Comparison of ENCODE assay signal across 2 cellular contexts in the genomic region with DNA sequence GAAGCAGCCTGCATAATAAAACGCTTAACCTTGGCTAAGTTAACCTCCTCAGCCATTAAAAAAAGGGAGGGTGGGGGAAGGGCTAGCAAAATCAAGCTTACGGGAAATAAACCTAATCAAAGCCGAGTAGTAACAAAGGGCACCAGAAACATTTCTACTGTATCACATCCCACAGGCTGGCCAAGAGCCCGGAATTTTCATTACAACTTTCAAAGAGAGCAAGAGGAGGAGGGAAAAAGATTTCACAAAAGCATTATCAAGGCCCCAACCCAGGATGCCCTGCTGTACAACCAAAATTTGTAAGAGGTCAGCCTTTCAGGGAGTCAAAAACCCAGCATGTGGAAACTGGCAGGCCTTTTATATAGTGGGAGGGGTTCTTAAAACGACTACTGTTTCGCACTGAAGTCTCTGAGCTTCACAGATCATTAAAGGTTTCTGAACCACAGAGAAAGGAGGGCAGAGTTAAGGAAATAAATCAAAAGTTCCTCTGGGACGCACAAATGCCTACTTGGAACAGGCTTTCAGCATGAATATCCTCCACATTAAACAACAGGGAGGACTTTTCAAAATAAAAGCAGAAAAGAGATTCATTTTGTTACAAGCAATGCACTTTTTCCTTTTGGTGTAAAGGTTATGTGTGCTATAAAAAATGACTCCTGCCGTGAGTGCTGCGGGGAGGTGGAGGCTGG.
A peak's percentile ranks its signal among the peaks of the same experiment; 100 is the strongest.
TF ChIP-seq lines count a peak whose summit lies in the region.

No MANE protein-coding gene starts in this region.

TF ChIP-seq in liver, 16 proteins besides CTCF, POLR2A, EP300 and RAD21 (continued from another document):
- TF ChIP-seq, protein P1, sequence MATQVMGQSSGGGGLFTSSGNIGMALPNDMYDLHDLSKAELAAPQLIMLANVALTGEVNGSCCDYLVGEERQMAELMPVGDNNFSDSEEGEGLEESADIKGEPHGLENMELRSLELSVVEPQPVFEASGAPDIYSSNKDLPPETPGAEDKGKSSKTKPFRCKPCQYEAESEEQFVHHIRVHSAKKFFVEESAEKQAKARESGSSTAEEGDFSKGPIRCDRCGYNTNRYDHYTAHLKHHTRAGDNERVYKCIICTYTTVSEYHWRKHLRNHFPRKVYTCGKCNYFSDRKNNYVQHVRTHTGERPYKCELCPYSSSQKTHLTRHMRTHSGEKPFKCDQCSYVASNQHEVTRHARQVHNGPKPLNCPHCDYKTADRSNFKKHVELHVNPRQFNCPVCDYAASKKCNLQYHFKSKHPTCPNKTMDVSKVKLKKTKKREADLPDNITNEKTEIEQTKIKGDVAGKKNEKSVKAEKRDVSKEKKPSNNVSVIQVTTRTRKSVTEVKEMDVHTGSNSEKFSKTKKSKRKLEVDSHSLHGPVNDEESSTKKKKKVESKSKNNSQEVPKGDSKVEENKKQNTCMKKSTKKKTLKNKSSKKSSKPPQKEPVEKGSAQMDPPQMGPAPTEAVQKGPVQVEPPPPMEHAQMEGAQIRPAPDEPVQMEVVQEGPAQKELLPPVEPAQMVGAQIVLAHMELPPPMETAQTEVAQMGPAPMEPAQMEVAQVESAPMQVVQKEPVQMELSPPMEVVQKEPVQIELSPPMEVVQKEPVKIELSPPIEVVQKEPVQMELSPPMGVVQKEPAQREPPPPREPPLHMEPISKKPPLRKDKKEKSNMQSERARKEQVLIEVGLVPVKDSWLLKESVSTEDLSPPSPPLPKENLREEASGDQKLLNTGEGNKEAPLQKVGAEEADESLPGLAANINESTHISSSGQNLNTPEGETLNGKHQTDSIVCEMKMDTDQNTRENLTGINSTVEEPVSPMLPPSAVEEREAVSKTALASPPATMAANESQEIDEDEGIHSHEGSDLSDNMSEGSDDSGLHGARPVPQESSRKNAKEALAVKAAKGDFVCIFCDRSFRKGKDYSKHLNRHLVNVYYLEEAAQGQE (IDR thresholded peaks at IDR 0.05) = peak; percentile 83
- TF ChIP-seq TAF1 (conservative IDR thresholded peaks at IDR 0.05) = no peak
- peak; percentile 92 to 93 for TF ChIP-seq RXRA (IDR thresholded peaks at IDR 0.05)
- TF ChIP-seq FOXA1 (IDR thresholded peaks at IDR 0.05) = peak; percentile 13
- peak in 1 of 2 donors; percentile 70 for TF ChIP-seq EGR1 (IDR thresholded peaks at IDR 0.05; ENCODE audit: low read depth in 2 of 2)
- peak; percentile 93 for TF ChIP-seq NR2F2 (IDR thresholded peaks at IDR 0.05)
- TF ChIP-seq, protein P2, sequence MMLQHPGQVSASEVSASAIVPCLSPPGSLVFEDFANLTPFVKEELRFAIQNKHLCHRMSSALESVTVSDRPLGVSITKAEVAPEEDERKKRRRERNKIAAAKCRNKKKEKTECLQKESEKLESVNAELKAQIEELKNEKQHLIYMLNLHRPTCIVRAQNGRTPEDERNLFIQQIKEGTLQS (IDR thresholded peaks at IDR 0.05) = no peak
- TF ChIP-seq HNF4A (conservative IDR thresholded peaks at IDR 0.05) = peak; percentile 68 to 78
- TF ChIP-seq, protein P3, sequence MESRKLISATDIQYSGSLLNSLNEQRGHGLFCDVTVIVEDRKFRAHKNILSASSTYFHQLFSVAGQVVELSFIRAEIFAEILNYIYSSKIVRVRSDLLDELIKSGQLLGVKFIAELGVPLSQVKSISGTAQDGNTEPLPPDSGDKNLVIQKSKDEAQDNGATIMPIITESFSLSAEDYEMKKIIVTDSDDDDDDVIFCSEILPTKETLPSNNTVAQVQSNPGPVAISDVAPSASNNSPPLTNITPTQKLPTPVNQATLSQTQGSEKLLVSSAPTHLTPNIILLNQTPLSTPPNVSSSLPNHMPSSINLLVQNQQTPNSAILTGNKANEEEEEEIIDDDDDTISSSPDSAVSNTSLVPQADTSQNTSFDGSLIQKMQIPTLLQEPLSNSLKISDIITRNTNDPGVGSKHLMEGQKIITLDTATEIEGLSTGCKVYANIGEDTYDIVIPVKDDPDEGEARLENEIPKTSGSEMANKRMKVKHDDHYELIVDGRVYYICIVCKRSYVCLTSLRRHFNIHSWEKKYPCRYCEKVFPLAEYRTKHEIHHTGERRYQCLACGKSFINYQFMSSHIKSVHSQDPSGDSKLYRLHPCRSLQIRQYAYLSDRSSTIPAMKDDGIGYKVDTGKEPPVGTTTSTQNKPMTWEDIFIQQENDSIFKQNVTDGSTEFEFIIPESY (IDR thresholded peaks at IDR 0.05) = peak; percentile 87
- peak; percentile 82 for TF ChIP-seq YY1 (IDR thresholded peaks at IDR 0.05)

TF ChIP-seq in HepG2, 621 proteins besides CTCF, POLR2A, EP300 and RAD21 (continued from another document):
- TF ChIP-seq FOXP4 (CRISPR knock-in tag; IDR thresholded peaks at IDR 0.05) (no peak), ZFP91 (CRISPR knock-in tag; IDR thresholded peaks at IDR 0.05; ENCODE audit: borderline replicate concordance) (no peak), GATAD2A (CRISPR knock-in tag; IDR thresholded peaks at IDR 0.05) (no peak), ZNF274 (CRISPR knock-in tag; IDR thresholded peaks at IDR 0.05) (no peak), KLF6 (CRISPR knock-in tag; IDR thresholded peaks at IDR 0.05) (no peak), ZNF510 (CRISPR knock-in tag; IDR thresholded peaks at IDR 0.05; ENCODE audit: low read depth) (no peak)
- TF ChIP-seq, protein P4, sequence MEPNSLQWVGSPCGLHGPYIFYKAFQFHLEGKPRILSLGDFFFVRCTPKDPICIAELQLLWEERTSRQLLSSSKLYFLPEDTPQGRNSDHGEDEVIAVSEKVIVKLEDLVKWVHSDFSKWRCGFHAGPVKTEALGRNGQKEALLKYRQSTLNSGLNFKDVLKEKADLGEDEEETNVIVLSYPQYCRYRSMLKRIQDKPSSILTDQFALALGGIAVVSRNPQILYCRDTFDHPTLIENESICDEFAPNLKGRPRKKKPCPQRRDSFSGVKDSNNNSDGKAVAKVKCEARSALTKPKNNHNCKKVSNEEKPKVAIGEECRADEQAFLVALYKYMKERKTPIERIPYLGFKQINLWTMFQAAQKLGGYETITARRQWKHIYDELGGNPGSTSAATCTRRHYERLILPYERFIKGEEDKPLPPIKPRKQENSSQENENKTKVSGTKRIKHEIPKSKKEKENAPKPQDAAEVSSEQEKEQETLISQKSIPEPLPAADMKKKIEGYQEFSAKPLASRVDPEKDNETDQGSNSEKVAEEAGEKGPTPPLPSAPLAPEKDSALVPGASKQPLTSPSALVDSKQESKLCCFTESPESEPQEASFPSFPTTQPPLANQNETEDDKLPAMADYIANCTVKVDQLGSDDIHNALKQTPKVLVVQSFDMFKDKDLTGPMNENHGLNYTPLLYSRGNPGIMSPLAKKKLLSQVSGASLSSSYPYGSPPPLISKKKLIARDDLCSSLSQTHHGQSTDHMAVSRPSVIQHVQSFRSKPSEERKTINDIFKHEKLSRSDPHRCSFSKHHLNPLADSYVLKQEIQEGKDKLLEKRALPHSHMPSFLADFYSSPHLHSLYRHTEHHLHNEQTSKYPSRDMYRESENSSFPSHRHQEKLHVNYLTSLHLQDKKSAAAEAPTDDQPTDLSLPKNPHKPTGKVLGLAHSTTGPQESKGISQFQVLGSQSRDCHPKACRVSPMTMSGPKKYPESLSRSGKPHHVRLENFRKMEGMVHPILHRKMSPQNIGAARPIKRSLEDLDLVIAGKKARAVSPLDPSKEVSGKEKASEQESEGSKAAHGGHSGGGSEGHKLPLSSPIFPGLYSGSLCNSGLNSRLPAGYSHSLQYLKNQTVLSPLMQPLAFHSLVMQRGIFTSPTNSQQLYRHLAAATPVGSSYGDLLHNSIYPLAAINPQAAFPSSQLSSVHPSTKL (CRISPR knock-in tag; IDR thresholded peaks at IDR 0.05) = no peak
TF ChIP-seq in HepG2: peak in this region for 0.
